6 cellular contexts compared by ENCODE assay signal in genomic region chr17:11692688-11693087, GRCh38.
"Had no signal": no experiment of that assay in that cellular context is flagged by ENCODE, and none has a peak within 500 bp of the region (broad histone marks: within the 10 kb centered on the region; RNA-seq: fewer than 3 reads in every experiment).

No MANE protein-coding gene starts in this region.

- FAIRE-seq: HTR-8/SVneo had no signal

- H3K27ac ChIP-seq: HL-60, KMS-11 had no signal

- H3K4me2 ChIP-seq: KMS-11 had no signal

- H3K9ac ChIP-seq: KMS-11 had no signal

- DNase-seq: Karpas-422, KBM-7, KG1 had no signal
